ENCODE assay signal across 8 cellular contexts in the genomic region with DNA sequence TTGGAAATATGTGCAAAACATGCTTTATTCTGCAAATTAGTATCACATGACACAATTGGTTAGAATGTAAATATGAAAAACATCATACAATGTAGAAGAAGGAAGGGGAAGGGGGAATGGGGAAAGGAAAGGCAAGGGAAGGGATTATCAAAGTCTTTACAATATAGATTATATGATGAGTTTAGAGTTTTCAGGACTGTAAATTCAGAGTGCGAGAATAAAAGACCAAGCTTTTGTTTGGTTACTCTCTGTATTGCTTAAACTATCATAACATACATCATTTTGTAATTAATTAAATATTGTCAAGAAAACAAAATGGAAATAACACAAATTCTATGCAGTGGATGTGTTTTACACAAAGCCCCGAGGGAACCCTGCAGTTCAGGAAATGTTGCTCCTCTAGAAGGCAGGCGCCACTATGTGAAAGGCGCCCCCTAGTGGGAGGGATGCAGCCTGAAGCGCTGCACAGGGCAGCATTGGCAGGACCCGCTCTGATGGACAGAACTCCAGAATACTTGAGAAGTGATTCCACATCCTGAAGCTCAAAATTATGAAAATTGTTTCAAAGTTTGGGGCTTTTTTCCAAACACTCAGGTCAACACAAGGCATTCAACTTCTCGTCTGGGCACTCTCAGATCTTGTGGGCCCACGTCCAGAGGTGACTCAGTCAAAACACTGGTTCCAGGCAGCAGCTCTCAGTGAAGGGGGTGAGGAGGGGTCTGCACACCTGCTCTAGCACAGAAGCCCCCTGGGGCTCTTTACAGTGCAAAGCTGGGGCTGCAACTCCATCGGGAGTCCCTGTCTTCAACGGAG. TPM values are rescaled to one million over a fixed set of nuclear protein-coding genes. Genes with fewer than 3 reads are reported as not detected.
DNase-seq lines count a peak whose midpoint lies in the region; ATAC-seq and TF ChIP-seq lines count a peak whose summit lies in the region.

No MANE protein-coding gene starts in this region.

- intact Hi-C loops in aorta (cut with DNase I) = no loop called here

- H3K36me3 Mint-ChIP-seq in activated naive CD8-positive, alpha-beta T cell treated with anti-CD3 and anti-CD28 coated beads for 36 hours = no peaks in the 10 kb centered on the region

- H3K27me3 ChIP-seq in cardiac muscle cell (no peaks in the 10 kb centered on the region), aorta (ENCODE audit: control insufficient read depth in 1 of 2, insufficient read depth in 2 of 2, low read length in 1 of 2) (no peaks in the 10 kb centered on the region)

- H3K4me3 ChIP-seq in Jurkat, Clone E6-1 (ENCODE audit: low read length) = no peak overlapping the region
- H3K4me3 ChIP-seq in cardiac muscle cell = no peak overlapping the region
- no peak overlapping the region for H3K4me3 ChIP-seq in aorta (ENCODE audit: low read length in 2 of 2)

- H3K27ac ChIP-seq in cardiac muscle cell = no peak overlapping the region
- no peak overlapping the region for H3K27ac ChIP-seq in aorta (ENCODE audit: low read depth in 1 of 2, low read length in 2 of 2)

- no peak overlapping the region for H3K27ac Mint-ChIP-seq in activated naive CD8-positive, alpha-beta T cell treated with anti-CD3 and anti-CD28 coated beads for 36 hours

- H3K4me1 Mint-ChIP-seq in activated naive CD8-positive, alpha-beta T cell treated with anti-CD3 and anti-CD28 coated beads for 36 hours = no peaks in the 10 kb centered on the region

- DNase-seq in DMS153 (lab: John Stamatoyannopoulos, UW) (peak; percentile 4), SKM-1 treated with dmso at 0.1 percent for 144 hours (lab: John Stamatoyannopoulos, UW; ENCODE audit: unreplicated experiment) (peak; percentile 69), cardiac muscle cell (ENCODE audit: low read depth in 1 of 2, low spot score in 1 of 2) (peak; percentile 82 to 88), pulmonary artery endothelial cell (ENCODE audit: low read depth, low spot score) (peak; percentile 26), aorta (peak; percentile 84 to 87)
- peak; percentile 49 for DNase-seq in Jurkat, Clone E6-1 (ENCODE audit: low read depth, low spot score)
- DNase-seq in activated naive CD8-positive, alpha-beta T cell treated with anti-CD3 and anti-CD28 coated beads for 36 hours = peak; percentile 63

- no peak overlapping the region for H3K4me3 Mint-ChIP-seq in activated naive CD8-positive, alpha-beta T cell treated with anti-CD3 and anti-CD28 coated beads for 36 hours

- H3K36me3 ChIP-seq in cardiac muscle cell (no peaks in the 10 kb centered on the region), aorta (ENCODE audit: control insufficient read depth in 1 of 2, insufficient read depth in 2 of 2, low read length in 1 of 2) (no peaks in the 10 kb centered on the region)

- H3K9me3 Mint-ChIP-seq in activated naive CD8-positive, alpha-beta T cell treated with anti-CD3 and anti-CD28 coated beads for 36 hours = no peaks in the 10 kb centered on the region

- no peaks in the 10 kb centered on the region for H3K27me3 Mint-ChIP-seq in activated naive CD8-positive, alpha-beta T cell treated with anti-CD3 and anti-CD28 coated beads for 36 hours

- ATAC-seq in GM21423 (IDR thresholded peaks at IDR 0.05; ENCODE audit: unreplicated experiment) (peak; percentile 88), aorta (ENCODE audit: low FRiP score) (peak; percentile 86)

- no peaks in the 10 kb centered on the region for H3K9me3 ChIP-seq in cardiac muscle cell (ENCODE audit: low read depth)
- no peaks in the 10 kb centered on the region for H3K9me3 ChIP-seq in aorta (ENCODE audit: control insufficient read depth, low read length)

- peak; percentile 98 for TF ChIP-seq CTCF in cardiac muscle cell (IDR thresholded peaks at IDR 0.05; ENCODE audit: low read depth, low read length)

- WGBS in aorta, 2 donors = 25 to 26% methylated on average over 10 of the region's 10 CpGs

- H3K4me1 ChIP-seq in cardiac muscle cell (ENCODE audit: low read depth) (no peaks in the 10 kb centered on the region), aorta (ENCODE audit: control insufficient read depth in 1 of 2, insufficient read depth in 2 of 2, low read length in 2 of 2) (no peaks in the 10 kb centered on the region)

RNA-seq across cellular contexts. Expression of a gene that starts 31.6 kb away (rescaled TPM):
- polyA plus RNA-seq in Jurkat, Clone E6-1 (2012; ENCODE audit: insufficient read depth, insufficient read length) = 4.1 TPM
- total RNA-seq in activated naive CD8-positive, alpha-beta T cell treated with anti-CD3 and anti-CD28 coated beads for 36 hours = 10 to 100 TPM; 11.1 to 14.7 TPM
- total RNA-seq in cardiac muscle cell (8.6 and 10.8 TPM in 2 replicates), pulmonary artery endothelial cell (4.1 and 5.1 TPM in 2 replicates), aorta (1 to 10 TPM; 7.6 to 8.1 TPM)
- polyA plus RNA-seq in cardiac muscle cell (17.0 and 18.6 TPM in 2 replicates), aorta (10 to 100 TPM in 1 of 2 donors, 1 to 10 TPM in 1; 9.6 to 22.8 TPM)

Comparison
In these comparisons a context has a peak if more than half of its experiments do, and no peak if none do; other contexts are left out.
1. DNase-seq: peak in every context shown above with its lines; median percentile 86 in aorta; 85 in cardiac muscle cell; 69 in SKM-1 treated with dmso at 0.1 percent for 144 hours; 63 in activated naive CD8-positive, alpha-beta T cell treated with anti-CD3 and anti-CD28 coated beads for 36 hours; 49 in Jurkat, Clone E6-1; 26 in pulmonary artery endothelial cell; 4 in DMS153.